Comparison of ENCODE assay signal across 6 cellular contexts in genomic region chr13:96179309-96179708, GRCh38.
"Had no signal": no experiment of that assay in that cellular context is flagged by ENCODE, and none has a peak within 500 bp of the region (broad histone marks: within the 10 kb centered on the region; RNA-seq: fewer than 3 reads in every experiment).

No MANE protein-coding gene starts in this region.

- H3K36me3 Mint-ChIP-seq: IgD-negative memory B cell had no signal

- DNase-seq: IMR-90, KBM-7, KG1 had no signal

- H3K4me1 Mint-ChIP-seq: IgD-negative memory B cell had no signal

- H3K4me3 ChIP-seq: K562 had no signal

- H3K4me3 Mint-ChIP-seq: IgD-negative memory B cell had no signal

- H3K27ac Mint-ChIP-seq: IgD-negative memory B cell had no signal

- H3K27ac ChIP-seq: HL-60 had no signal
